Comparison of ENCODE assay signal across 7 cellular contexts in the genomic region with DNA sequence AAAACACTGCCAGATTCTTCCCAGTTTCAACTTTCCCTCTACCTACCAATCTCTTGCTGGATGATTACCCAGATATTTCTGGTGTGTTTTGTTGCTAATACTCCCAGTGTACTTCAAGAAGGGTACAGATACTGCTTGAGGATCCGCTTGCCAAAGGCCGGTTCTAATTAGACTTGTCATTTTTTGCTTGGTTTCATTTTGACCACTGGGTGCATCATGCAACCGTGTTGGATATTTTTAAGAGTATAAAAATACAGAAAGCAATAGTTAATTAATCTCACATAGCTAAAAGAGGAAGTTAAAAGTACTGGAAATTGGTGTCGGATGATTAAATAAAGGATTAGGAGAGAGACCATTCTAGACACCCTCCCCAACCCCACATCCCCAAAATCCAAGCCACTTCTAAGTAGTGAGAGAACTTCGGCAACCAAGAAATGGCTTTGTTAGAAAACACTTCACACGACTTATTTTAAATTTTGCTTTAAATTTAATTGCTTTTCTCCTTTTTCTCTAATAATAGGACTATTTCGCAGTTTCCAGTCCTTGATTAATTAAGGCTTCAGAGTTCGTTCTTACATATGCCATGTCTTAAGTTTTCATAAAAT. TPM values are rescaled to one million over a fixed set of nuclear protein-coding genes. Genes with fewer than 3 reads are reported as not detected.
DNase-seq lines count a peak whose midpoint lies in the region; ATAC-seq and TF ChIP-seq lines count a peak whose summit lies in the region.

No MANE protein-coding gene starts in this region.

- no peaks in the 10 kb centered on the region for H3K9me3 Mint-ChIP-seq in activated naive CD8-positive, alpha-beta T cell treated with anti-CD3 and anti-CD28 coated beads for 36 hours
- H3K9me3 Mint-ChIP-seq in nephron progenitor cell: peaks cover 3% of the 10 kb centered on the region

- H2BK120ac ChIP-seq in IMR-90 (ENCODE audit: low read depth, low read length): no peak overlapping the region

- no peak overlapping the region for H4K91ac ChIP-seq in IMR-90 (ENCODE audit: insufficient read depth, low read depth, low read length)

- H3K27me3 ChIP-seq in DOHH2 (ENCODE audit: control insufficient read depth, low read length) (no peaks in the 10 kb centered on the region), IMR-90 (ENCODE audit: control insufficient read depth, insufficient read depth, low read length) (no peaks in the 10 kb centered on the region), kidney epithelial cell (ENCODE audit: control insufficient read depth, insufficient read depth, low read length) (no peaks in the 10 kb centered on the region), thymus (ENCODE audit: control insufficient read depth, insufficient read depth) (no peaks in the 10 kb centered on the region)

- H2AK5ac ChIP-seq in IMR-90 (ENCODE audit: low read depth, low read length): no peak overlapping the region

- DNase-seq in IMR-90: no peak
- no peak for DNase-seq in activated naive CD8-positive, alpha-beta T cell treated with anti-CD3 and anti-CD28 coated beads for 36 hours
- DNase-seq in kidney epithelial cell (ENCODE audit: low read depth): no peak
- DNase-seq in HPDE6-E6E7 (ENCODE audit: extremely low spot score): no peak
- DNase-seq in nephron progenitor cell: no peak

- H3K56ac ChIP-seq in IMR-90 (ENCODE audit: extremely low read depth, insufficient read depth, low read length): peak overlapping the region; percentile 22; the same call in 1 of the 2 replicates

- peak overlapping the region; percentile 83 for H3K4me2 ChIP-seq in DOHH2 (ENCODE audit: low read length)
- peak overlapping the region; percentile 100 for H3K4me2 ChIP-seq in IMR-90 (ENCODE audit: low read depth, low read length)

- H3K9ac ChIP-seq in IMR-90 (ENCODE audit: low read depth, low read length): peak overlapping the region; percentile 68; the same call in 1 of the 2 replicates

- H3K79me1 ChIP-seq in IMR-90 (ENCODE audit: low read depth in 1 of 2, low read length in 2 of 2): no peaks in the 10 kb centered on the region

- peak overlapping the region; percentile 75; the same call in 1 of the 2 replicates for H3K18ac ChIP-seq in IMR-90 (ENCODE audit: low read depth, low read length)

- H4K20me1 ChIP-seq in DOHH2 (ENCODE audit: control insufficient read depth, insufficient read depth, low read depth, low read length): no peaks in the 10 kb centered on the region
- H4K20me1 ChIP-seq in IMR-90 (ENCODE audit: insufficient read depth, low read length): no peaks in the 10 kb centered on the region; the same call in none of the 2 replicates

- no peaks in the 10 kb centered on the region for H3K9me1 ChIP-seq in IMR-90 (ENCODE audit: insufficient read depth, low read length)

- peak overlapping the region; percentile 97 for H3K27ac ChIP-seq in DOHH2 (ENCODE audit: low read depth, low read length)
- peak overlapping the region; percentile 95 for H3K27ac ChIP-seq in IMR-90 (ENCODE audit: insufficient read depth, low read length)
- peak overlapping the region; percentile 98 for H3K27ac ChIP-seq in thymus (ENCODE audit: low read depth)

- intact Hi-C loops in IMR-90 (cut with micrococcal nuclease): loop anchor here (1.0 to 2.0 kb wide), 3 partner anchors 9 to 222 kb away; no protein-coding TSS in a partner anchor

- H2BK5ac ChIP-seq in IMR-90 (ENCODE audit: low read depth, low read length, poor library complexity, severe bottlenecking): peak overlapping the region; percentile 46

- H3K79me2 ChIP-seq in DOHH2 (ENCODE audit: control insufficient read depth, low read length): peaks cover 62% of the 10 kb centered on the region

- dilution Hi-C loops in IMR-90 (cut with HindIII; ENCODE audit: low sequenced_read_pairs, unreplicated experiment): no loop called here

- H3K9me3 ChIP-seq in DOHH2 (ENCODE audit: control insufficient read depth, insufficient read depth, low read length): no peaks in the 10 kb centered on the region
- H3K9me3 ChIP-seq in IMR-90 (ENCODE audit: control insufficient read depth, insufficient read depth, low read length): no peaks in the 10 kb centered on the region
- H3K9me3 ChIP-seq in thymus (ENCODE audit: control insufficient read depth): no peaks in the 10 kb centered on the region

- no peak for TF ChIP-seq POLR2A in IMR-90 (IDR thresholded peaks at IDR 0.05; ENCODE audit: low read depth, low read length)

- ATAC-seq in IMR-90 (ENCODE audit: low read depth): no peak

- H3K36me3 Mint-ChIP-seq in activated naive CD8-positive, alpha-beta T cell treated with anti-CD3 and anti-CD28 coated beads for 36 hours: peaks cover 2% of the 10 kb centered on the region
- no peaks in the 10 kb centered on the region for H3K36me3 Mint-ChIP-seq in nephron progenitor cell (ENCODE audit: low read depth)

- in situ Hi-C loops in IMR-90 (cut with MboI; ENCODE audit: low sequenced_read_pairs): no loop called here

- H2AFZ ChIP-seq in IMR-90 (replicated peaks; ENCODE audit: low read length, poor library complexity): peak overlapping the region; percentile 92

- H4K8ac ChIP-seq in IMR-90 (ENCODE audit: low read depth in 2 of 2, low read length in 2 of 2): peak overlapping the region; percentile 48 to 77; a peak in 3 of 4 replicates

- H2BK20ac ChIP-seq in IMR-90 (ENCODE audit: low read depth, low read length): no peak overlapping the region

- no CpG with 5 or more reads among the region's 8 CpGs for WGBS in IMR-90 (ENCODE audit: extremely low coverage in 2 of 2, insufficient read length in 1 of 2), 2 experiments
- 69% methylated on average over 8 of the region's 8 CpGs for WGBS in thymus

- CTCF ChIA-PET in IMR-90 (lab: Yijun Ruan, JAX): interaction anchor here (0.6 kb wide), 1 partner anchor 157 kb away, joined by 3 read pairs; no protein-coding TSS in a partner anchor

- H3K4me3 ChIP-seq in DOHH2 (ENCODE audit: low read length): peak overlapping the region; percentile 91
- peak overlapping the region; percentile 88 for H3K4me3 ChIP-seq in IMR-90 (ENCODE audit: insufficient read depth, low read depth, low read length)
- peak overlapping the region; percentile 72 for H3K4me3 ChIP-seq in kidney epithelial cell (ENCODE audit: low read depth, low read length)
- peak overlapping the region; percentile 91 for H3K4me3 ChIP-seq in thymus (ENCODE audit: low read length)

- H3F3A ChIP-seq in DOHH2 (ENCODE audit: control insufficient read depth, insufficient read depth): peaks cover 27% of the 10 kb centered on the region

- peak overlapping the region; percentile 76; the same call in 1 of the 2 replicates for H4K5ac ChIP-seq in IMR-90 (ENCODE audit: low read depth, low read length)

- peak overlapping the region; percentile 69 for H3K23ac ChIP-seq in IMR-90 (ENCODE audit: low read depth, low read length)

- H3K4me3 Mint-ChIP-seq in activated naive CD8-positive, alpha-beta T cell treated with anti-CD3 and anti-CD28 coated beads for 36 hours: peak overlapping the region; percentile 95
- no peak overlapping the region for H3K4me3 Mint-ChIP-seq in nephron progenitor cell

- BruUV-seq in IMR-90 (replicated peaks; lab: Mats Ljungman, UMichigan): no TSS peak

- peak overlapping the region; percentile 48 for H3K27ac Mint-ChIP-seq in activated naive CD8-positive, alpha-beta T cell treated with anti-CD3 and anti-CD28 coated beads for 36 hours
- H3K27ac Mint-ChIP-seq in nephron progenitor cell: no peak overlapping the region

- H3K36me3 ChIP-seq in DOHH2 (ENCODE audit: control insufficient read depth, low read length) (peaks cover 39% of the 10 kb centered on the region), IMR-90 (ENCODE audit: control insufficient read depth, insufficient read depth, low read length) (no peaks in the 10 kb centered on the region), kidney epithelial cell (ENCODE audit: control insufficient read depth, insufficient read depth, low read length) (no peaks in the 10 kb centered on the region), thymus (ENCODE audit: control insufficient read depth, insufficient read depth) (no peaks in the 10 kb centered on the region)

- H3K4ac ChIP-seq in IMR-90 (ENCODE audit: low read depth, low read length): no peak overlapping the region

- H3K4me1 Mint-ChIP-seq in activated naive CD8-positive, alpha-beta T cell treated with anti-CD3 and anti-CD28 coated beads for 36 hours: peaks cover 18% of the 10 kb centered on the region
- H3K4me1 Mint-ChIP-seq in nephron progenitor cell: peaks cover 13% of the 10 kb centered on the region

- H3K14ac ChIP-seq in IMR-90 (replicated peaks; ENCODE audit: low read depth, low read length): 0 out of 2 replicates have a peak overlapping the region, but pooled peaks have one; percentile 16

- no peak overlapping the region for H2AK9ac ChIP-seq in IMR-90 (replicated peaks; ENCODE audit: low read depth, low read length, poor library complexity)

- TF ChIP-seq CTCF in DOHH2 (IDR thresholded peaks at IDR 0.05; ENCODE audit: low read depth, low read length, poor library complexity, severe bottlenecking) (no peak), IMR-90 (conservative IDR thresholded peaks at IDR 0.05; ENCODE audit: low read depth, low read length) (no peak), kidney epithelial cell (IDR thresholded peaks at IDR 0.05; ENCODE audit: insufficient read depth, low read length, poor library complexity, severe bottlenecking) (no peak), nephron progenitor cell (IDR thresholded peaks at IDR 0.05) (no peak)

- H3K9me2 ChIP-seq in DOHH2 (replicated peaks; ENCODE audit: control insufficient read depth, low read length): no peaks in the 10 kb centered on the region

- H3K27me3 Mint-ChIP-seq in activated naive CD8-positive, alpha-beta T cell treated with anti-CD3 and anti-CD28 coated beads for 36 hours: peaks cover 21% of the 10 kb centered on the region
- peaks cover 82% of the 10 kb centered on the region for H3K27me3 Mint-ChIP-seq in nephron progenitor cell (ENCODE audit: low read depth, poor library complexity)

- no peak for TF ChIP-seq RAD21 in IMR-90 (IDR thresholded peaks at IDR 0.05; ENCODE audit: low read length)

- H3K4me1 ChIP-seq in DOHH2 (ENCODE audit: control insufficient read depth, low read length) (peaks cover 17% of the 10 kb centered on the region), IMR-90 (ENCODE audit: control insufficient read depth, insufficient read depth, low read length) (no peaks in the 10 kb centered on the region), thymus (ENCODE audit: control insufficient read depth, insufficient read depth, low read length) (peaks cover 5% of the 10 kb centered on the region)

- POLR2A ChIA-PET in IMR-90 (lab: Charles Lee; ENCODE audit: unreplicated experiment): interaction anchor here (0.5 kb wide), 1 partner anchor 202 kb away, joined by 10 read pairs; no protein-coding TSS in a partner anchor

- no peak overlapping the region for H2BK15ac ChIP-seq in IMR-90 (ENCODE audit: low read depth, low read length)

RNA-seq across cellular contexts. Expression of a gene that starts 2.5 kb away (rescaled TPM):
- total RNA-seq in IMR-90 (2012; rRNA removed) (14.3 and 18.9 TPM in 2 replicates), kidney epithelial cell (0.07 and 0.13 TPM in 2 replicates)
- polyA plus RNA-seq in IMR-90 (2012; rRNA removed) (13.5 and 15.5 TPM in 2 replicates), thymus (24.2 TPM)
- polyA plus RNA-seq in IMR-90 (2012; cell fraction: cytosol; rRNA removed): 7.1 and 10.0 TPM in 2 replicates
- 3.0 and 4.7 TPM in 2 replicates for polyA plus RNA-seq in IMR-90 (2012; cell fraction: nucleus; rRNA removed; ENCODE audit: low replicate concordance)
- 10 to 100 TPM; 13.0 to 13.6 TPM for total RNA-seq in activated naive CD8-positive, alpha-beta T cell treated with anti-CD3 and anti-CD28 coated beads for 36 hours

RNA-seq across cellular contexts. Expression of a gene that starts 7.5 kb away (rescaled TPM):
- total RNA-seq in IMR-90 (2012; rRNA removed) (72.9 and 78.0 TPM in 2 replicates), kidney epithelial cell (57.8 and 61.3 TPM in 2 replicates)
- polyA plus RNA-seq in IMR-90 (2012; rRNA removed) (15.4 and 18.8 TPM in 2 replicates), thymus (39.1 TPM)
- 1.5 and 12.3 TPM in 2 replicates for polyA plus RNA-seq in IMR-90 (2012; cell fraction: cytosol; rRNA removed)
- 0.66 and 6.9 TPM in 2 replicates for polyA plus RNA-seq in IMR-90 (2012; cell fraction: nucleus; rRNA removed; ENCODE audit: low replicate concordance)
- 10 to 100 TPM; 83.7 to 88.5 TPM for total RNA-seq in activated naive CD8-positive, alpha-beta T cell treated with anti-CD3 and anti-CD28 coated beads for 36 hours

Comparison
In these comparisons a context has a peak if more than half of its experiments do, and no peak if none do; other contexts are left out.
1. RNA of a gene that starts 2.5 kb away (total RNA-seq): 14.3 to 18.9 TPM in IMR-90 and 13.0 to 13.6 TPM in activated naive CD8-positive, alpha-beta T cell treated with anti-CD3 and anti-CD28 coated beads for 36 hours; 0.07 to 0.13 TPM in kidney epithelial cell; every median in the first group is over 10 times any median in the second.
2. Peak in every context shown above with its lines, with median percentiles within 50 percentile points of each other: H3K27ac ChIP-seq and H3K4me3 ChIP-seq.